1 cellular context compared by ENCODE assay signal in genomic region chr7:159061674-159062212, GRCh38.
TF ChIP-seq lines count a peak whose summit lies in the region.

No MANE protein-coding gene starts in this region.

TF ChIP-seq in H1, 55 proteins besides CTCF, POLR2A, EP300 and RAD21:
- peak; percentile 40 for TF ChIP-seq KDM4A (IDR thresholded peaks at IDR 0.05; ENCODE audit: low read depth, low read length, severe bottlenecking)
- TF ChIP-seq TBP (IDR thresholded peaks at IDR 0.05; ENCODE audit: low read depth, low read length) = peak; percentile 75; the same call in 1 of the 2 replicates
- TF ChIP-seq CBX8 (IDR thresholded peaks at IDR 0.05; ENCODE audit: borderline replicate concordance, low read depth, low read length) = no peak
- no peak for TF ChIP-seq CTBP2 (IDR thresholded peaks at IDR 0.05; ENCODE audit: borderline replicate concordance, insufficient read depth, insufficient read length, low read length)
- TF ChIP-seq RFX5 (IDR thresholded peaks at IDR 0.05; ENCODE audit: borderline replicate concordance, low read depth, low read length) = no peak
- TF ChIP-seq CREB1 (IDR thresholded peaks at IDR 0.05) = no peak
- no peak for TF ChIP-seq SUZ12 (IDR thresholded peaks at IDR 0.05; ENCODE audit: low read length)
- peak; percentile 33; the same call in 1 of the 2 replicates for TF ChIP-seq JUND (IDR thresholded peaks at IDR 0.05; ENCODE audit: low read length)
- peak; percentile 34; the same call in 1 of the 2 replicates for TF ChIP-seq SP1 (IDR thresholded peaks at IDR 0.05; ENCODE audit: low read depth, low read length)
- TF ChIP-seq CHD7 (IDR thresholded peaks at IDR 0.05; ENCODE audit: insufficient replicate concordance, low read length) = no peak
- no peak for TF ChIP-seq EZH2 (IDR thresholded peaks at IDR 0.05; ENCODE audit: low read depth, low read length, severe bottlenecking)
- TF ChIP-seq HDAC6 (IDR thresholded peaks at IDR 0.05; ENCODE audit: low read depth, low read length) = no peak
- TF ChIP-seq MAX (IDR thresholded peaks at IDR 0.05) = peak; percentile 32; the same call in 1 of the 2 replicates
- no peak for TF ChIP-seq MAFK (IDR thresholded peaks at IDR 0.05; ENCODE audit: low read depth, low read length)
- TF ChIP-seq BRCA1 (IDR thresholded peaks at IDR 0.05; ENCODE audit: low read depth, low read length) = no peak
- TF ChIP-seq RXRA (IDR thresholded peaks at IDR 0.05; ENCODE audit: insufficient read depth, low read depth, low read length) = no peak
- peak in 1 of 2 experiments; percentile 43 for TF ChIP-seq BCL11A (IDR thresholded peaks at IDR 0.05; ENCODE audit: low read depth in 2 of 2, low read length in 2 of 2)
- TF ChIP-seq ASH2L (IDR thresholded peaks at IDR 0.05; ENCODE audit: low read length) = peak; percentile 36
- no peak for TF ChIP-seq USF2 (IDR thresholded peaks at IDR 0.05; ENCODE audit: low read length)
- no peak for TF ChIP-seq YY1 (IDR thresholded peaks at IDR 0.05; ENCODE audit: low read depth, low read length)
TF ChIP-seq in H1: peak in this region for 7.
